24 cellular contexts compared by ENCODE assay signal in the genomic region with DNA sequence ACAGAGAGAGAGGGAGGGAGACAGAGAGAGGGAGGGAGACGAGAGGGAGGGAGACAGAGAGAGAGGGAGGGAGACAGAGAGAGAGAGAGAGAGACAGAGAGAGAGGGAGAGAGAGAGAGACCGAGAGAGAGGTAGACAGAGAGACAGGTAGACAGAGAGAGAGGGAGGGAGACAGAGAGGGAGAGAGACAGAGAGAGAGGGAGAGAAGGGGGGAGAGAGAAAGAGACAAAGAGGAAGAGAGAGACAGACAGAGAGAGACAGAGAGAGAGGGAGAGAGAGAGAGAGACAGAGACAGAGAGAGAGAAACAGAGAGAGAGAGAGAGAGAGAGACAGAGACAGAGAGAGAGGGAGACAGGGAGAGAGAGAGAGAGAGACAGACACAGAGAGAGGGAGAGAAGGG. TPM values are rescaled to one million over a fixed set of nuclear protein-coding genes. Genes with fewer than 3 reads are reported as not detected.
"Had no signal": no experiment of that assay in that cellular context is flagged by ENCODE, and none has a peak within 500 bp of the region (broad histone marks: within the 10 kb centered on the region; RNA-seq: fewer than 3 reads in every experiment).

No MANE protein-coding gene starts in this region.

- FAIRE-seq: endometrium, islet of Langerhans, keratinocyte had no signal

- H3K27ac Mint-ChIP-seq: dendritic cell treated with granulocyte-macrophage colony-stimulating factor and Interleukin-4, amounts not matched to agents 40 ng/mL and 50 ng/mL, for 4 days; effector memory CD8-positive, alpha-beta T cell; endodermal cell; memory B cell had no signal

- H3K4me1 Mint-ChIP-seq: endodermal cell, memory B cell had no signal

- DNase-seq: colonic mucosa; cortex of kidney; effector CD8-positive, alpha-beta T cell; effector memory CD8-positive, alpha-beta T cell; endodermal cell; foreskin fibroblast; foreskin melanocyte; gastrocnemius medialis; head of caudate nucleus; heart right ventricle; hippocampal formation; left cardiac atrium; left ventricle myocardium superior; mammary epithelial cell; mesendoderm; midbrain had no signal

- H3K9me3 Mint-ChIP-seq: dendritic cell treated with granulocyte-macrophage colony-stimulating factor and Interleukin-4, amounts not matched to agents 40 ng/mL and 50 ng/mL, for 4 days; effector memory CD8-positive, alpha-beta T cell; endodermal cell; memory B cell had no signal

- ATAC-seq: effector memory CD8-positive, alpha-beta T cell; gastrocnemius medialis; heart right ventricle; left cardiac atrium; left lung; left ventricle myocardium superior had no signal

- H3K4me3 Mint-ChIP-seq: dendritic cell treated with granulocyte-macrophage colony-stimulating factor and Interleukin-4, amounts not matched to agents 40 ng/mL and 50 ng/mL, for 4 days; effector memory CD8-positive, alpha-beta T cell; endodermal cell; memory B cell had no signal

RNA-seq across cellular contexts. Expression of gene GALNT9, which starts 47.8 kb away (rescaled TPM):
- total RNA-seq: chondrocyte, epithelial cell of proximal tubule, gastrocnemius medialis, mammary epithelial cell had no signal
